ENCODE assay signal across 10 cellular contexts in genomic region chr2:19746611-19747309, GRCh38.
DNase-seq lines count a peak whose midpoint lies in the region; ATAC-seq and TF ChIP-seq lines count a peak whose summit lies in the region.
"Had no signal": no experiment of that assay in that cellular context is flagged by ENCODE, and none has a peak within 500 bp of the region (broad histone marks: within the 10 kb centered on the region; RNA-seq: fewer than 3 reads in every experiment).

No MANE protein-coding gene starts in this region.

- peak; percentile 17 for DNase-seq in activated naive CD4-positive, alpha-beta T cell treated with anti-CD3 and anti-CD28 coated beads for 36 hours
- no peak for DNase-seq in activated naive CD4-positive, alpha-beta T cell treated with anti-CD3 and anti-CD28 coated beads, Interleukin-2, amount 10 ng/mL, durations not matched to agents 7 days and 5 days
- DNase-seq in glutamatergic neuron (peak; percentile 73), type B pancreatic cell (ENCODE audit: extremely low spot score, unreplicated experiment) (no peak)
- DNase-seq in activated T-helper 1 cell treated with anti-CD3 and anti-CD28 coated beads, Interleukin-12 subunit alpha, Interleukin-12 subunit beta, Interleukin-2, Interleukin-4 antibody, amounts not matched to agents 30 ng/mL and 10 ng/mL and 1 ng/mL, durations not matched to agents 14 hours and 24 hours and 36 hours (ENCODE audit: low spot score): no peak

- intact Hi-C loops in activated naive CD4-positive, alpha-beta T cell treated with anti-CD3 and anti-CD28 coated beads for 36 hours (cut with micrococcal nuclease): loop anchor here (10.0 kb wide), 1 partner anchor 382 kb away; no protein-coding TSS in a partner anchor
- intact Hi-C loops in activated T-helper 1 cell treated with anti-CD3 and anti-CD28 coated beads, Interleukin-12 subunit alpha, Interleukin-12 subunit beta, Interleukin-2, Interleukin-4 antibody, amounts not matched to agents 30 ng/mL and 10 ng/mL and 1 ng/mL, durations not matched to agents 14 hours and 24 hours and 36 hours (cut with micrococcal nuclease): no loop called here

- H3K27ac ChIP-seq in OCI-LY3 (ENCODE audit: low read length): no peak overlapping the region

- H3K27ac Mint-ChIP-seq in activated naive CD4-positive, alpha-beta T cell treated with anti-CD3 and anti-CD28 coated beads for 36 hours: no peak overlapping the region
- no peak overlapping the region for H3K27ac Mint-ChIP-seq in activated naive CD4-positive, alpha-beta T cell treated with anti-CD3 and anti-CD28 coated beads, Interleukin-2, amount 10 ng/mL, durations not matched to agents 7 days and 5 days
- H3K27ac Mint-ChIP-seq in glutamatergic neuron (ENCODE audit: unreplicated experiment) (no peak overlapping the region), type B pancreatic cell (no peak overlapping the region)
- H3K27ac Mint-ChIP-seq in activated T-helper 1 cell treated with anti-CD3 and anti-CD28 coated beads, Interleukin-12 subunit alpha, Interleukin-12 subunit beta, Interleukin-2, Interleukin-4 antibody, amounts not matched to agents 30 ng/mL and 10 ng/mL and 1 ng/mL, durations not matched to agents 14 hours and 24 hours and 36 hours: no peak overlapping the region
- H3K27ac Mint-ChIP-seq: activated naive CD8-positive, alpha-beta T cell; IgD-negative memory B cell had no signal

- no peak overlapping the region for H3K4me3 Mint-ChIP-seq in activated naive CD4-positive, alpha-beta T cell treated with anti-CD3 and anti-CD28 coated beads for 36 hours
- H3K4me3 Mint-ChIP-seq in activated naive CD4-positive, alpha-beta T cell treated with anti-CD3 and anti-CD28 coated beads, Interleukin-2, amount 10 ng/mL, durations not matched to agents 7 days and 5 days: no peak overlapping the region
- H3K4me3 Mint-ChIP-seq in glutamatergic neuron (ENCODE audit: unreplicated experiment) (no peak overlapping the region), type B pancreatic cell (no peak overlapping the region)
- no peak overlapping the region for H3K4me3 Mint-ChIP-seq in activated T-helper 1 cell treated with anti-CD3 and anti-CD28 coated beads, Interleukin-12 subunit alpha, Interleukin-12 subunit beta, Interleukin-2, Interleukin-4 antibody, amounts not matched to agents 30 ng/mL and 10 ng/mL and 1 ng/mL, durations not matched to agents 14 hours and 24 hours and 36 hours
- H3K4me3 Mint-ChIP-seq: activated naive CD8-positive, alpha-beta T cell; IgD-negative memory B cell had no signal

- peak; percentile 45 for TF ChIP-seq CTCF in OCI-LY3 (IDR thresholded peaks at IDR 0.05; ENCODE audit: low read depth, low read length)
- peak; percentile 14 for TF ChIP-seq CTCF in glutamatergic neuron (IDR thresholded peaks at IDR 0.05; ENCODE audit: partially characterized antibody, unreplicated experiment)
- TF ChIP-seq CTCF in type B pancreatic cell (conservative IDR thresholded peaks at IDR 0.05): peak; percentile 68

- no peaks in the 10 kb centered on the region for H3K79me2 ChIP-seq in OCI-LY3 (ENCODE audit: low read length)

- peaks cover 7% of the 10 kb centered on the region for H3K27me3 Mint-ChIP-seq in activated naive CD4-positive, alpha-beta T cell treated with anti-CD3 and anti-CD28 coated beads for 36 hours (ENCODE audit: low read depth)
- peaks cover 3% of the 10 kb centered on the region for H3K27me3 Mint-ChIP-seq in activated naive CD4-positive, alpha-beta T cell treated with anti-CD3 and anti-CD28 coated beads, Interleukin-2, amount 10 ng/mL, durations not matched to agents 7 days and 5 days
- H3K27me3 Mint-ChIP-seq in glutamatergic neuron (ENCODE audit: unreplicated experiment): peaks cover 6% of the 10 kb centered on the region
- peaks cover 19% of the 10 kb centered on the region for H3K27me3 Mint-ChIP-seq in type B pancreatic cell
- H3K27me3 Mint-ChIP-seq in activated T-helper 1 cell treated with anti-CD3 and anti-CD28 coated beads, Interleukin-12 subunit alpha, Interleukin-12 subunit beta, Interleukin-2, Interleukin-4 antibody, amounts not matched to agents 30 ng/mL and 10 ng/mL and 1 ng/mL, durations not matched to agents 14 hours and 24 hours and 36 hours (ENCODE audit: insufficient read depth): no peaks in the 10 kb centered on the region
- H3K27me3 Mint-ChIP-seq: activated naive CD8-positive, alpha-beta T cell had no signal

- H3K4me3 ChIP-seq in OCI-LY3 (ENCODE audit: low read length): no peak overlapping the region

- H3K9ac ChIP-seq in OCI-LY3 (ENCODE audit: low read length): no peak overlapping the region

- ATAC-seq in HG02571 (IDR thresholded peaks at IDR 0.05; ENCODE audit: unreplicated experiment) (no peak), HG02588 (IDR thresholded peaks at IDR 0.05; ENCODE audit: unreplicated experiment) (no peak)

- H3K4me2 ChIP-seq in OCI-LY3 (ENCODE audit: low read length): no peak overlapping the region

- CTCF ChIA-PET in activated naive CD4-positive, alpha-beta T cell treated with anti-CD3 and anti-CD28 coated beads for 36 hours (lab: Charles Lee): no interaction called here
- CTCF ChIA-PET in activated naive CD4-positive, alpha-beta T cell treated with anti-CD3 and anti-CD28 coated beads, Interleukin-2, amount 10 ng/mL, durations not matched to agents 7 days and 5 days (lab: Charles Lee): no interaction called here

- H3K9me3 Mint-ChIP-seq in activated naive CD4-positive, alpha-beta T cell treated with anti-CD3 and anti-CD28 coated beads for 36 hours: no peaks in the 10 kb centered on the region
- no peaks in the 10 kb centered on the region for H3K9me3 Mint-ChIP-seq in activated naive CD4-positive, alpha-beta T cell treated with anti-CD3 and anti-CD28 coated beads, Interleukin-2, amount 10 ng/mL, durations not matched to agents 7 days and 5 days
- peaks cover 5% of the 10 kb centered on the region for H3K9me3 Mint-ChIP-seq in glutamatergic neuron (ENCODE audit: unreplicated experiment)
- H3K9me3 Mint-ChIP-seq in type B pancreatic cell: no peaks in the 10 kb centered on the region
- no peaks in the 10 kb centered on the region for H3K9me3 Mint-ChIP-seq in activated T-helper 1 cell treated with anti-CD3 and anti-CD28 coated beads, Interleukin-12 subunit alpha, Interleukin-12 subunit beta, Interleukin-2, Interleukin-4 antibody, amounts not matched to agents 30 ng/mL and 10 ng/mL and 1 ng/mL, durations not matched to agents 14 hours and 24 hours and 36 hours
- H3K9me3 Mint-ChIP-seq: IgD-negative memory B cell had no signal

- no peaks in the 10 kb centered on the region for H3K9me3 ChIP-seq in OCI-LY3 (ENCODE audit: insufficient read depth, low read length)

- H3K4me1 ChIP-seq in OCI-LY3 (ENCODE audit: low read length): 0 out of 2 replicates have a peak, but pooled peaks cover 6% of the 10 kb centered on the region

- H3K36me3 ChIP-seq in OCI-LY3 (replicated peaks; ENCODE audit: low read depth, low read length): no peaks in the 10 kb centered on the region

- no peaks in the 10 kb centered on the region for H4K20me1 ChIP-seq in OCI-LY3 (ENCODE audit: insufficient read depth, low read length)

- no peaks in the 10 kb centered on the region for H3K4me1 Mint-ChIP-seq in activated naive CD4-positive, alpha-beta T cell treated with anti-CD3 and anti-CD28 coated beads for 36 hours (ENCODE audit: low read depth)
- H3K4me1 Mint-ChIP-seq in activated naive CD4-positive, alpha-beta T cell treated with anti-CD3 and anti-CD28 coated beads, Interleukin-2, amount 10 ng/mL, durations not matched to agents 7 days and 5 days: no peaks in the 10 kb centered on the region
- H3K4me1 Mint-ChIP-seq in glutamatergic neuron (ENCODE audit: low read depth, unreplicated experiment) (no peaks in the 10 kb centered on the region), type B pancreatic cell (ENCODE audit: unreplicated experiment) (peaks cover 12% of the 10 kb centered on the region)
- no peaks in the 10 kb centered on the region for H3K4me1 Mint-ChIP-seq in activated T-helper 1 cell treated with anti-CD3 and anti-CD28 coated beads, Interleukin-12 subunit alpha, Interleukin-12 subunit beta, Interleukin-2, Interleukin-4 antibody, amounts not matched to agents 30 ng/mL and 10 ng/mL and 1 ng/mL, durations not matched to agents 14 hours and 24 hours and 36 hours (ENCODE audit: low read depth)

- no peak overlapping the region; the same call in 1 of the 2 replicates for H2AFZ ChIP-seq in OCI-LY3 (ENCODE audit: low read depth, low read length)

- no peaks in the 10 kb centered on the region for H3K27me3 ChIP-seq in OCI-LY3 (ENCODE audit: low read depth, low read length)

- no peaks in the 10 kb centered on the region for H3K36me3 Mint-ChIP-seq in activated naive CD4-positive, alpha-beta T cell treated with anti-CD3 and anti-CD28 coated beads for 36 hours (ENCODE audit: low read depth)
- H3K36me3 Mint-ChIP-seq in activated naive CD4-positive, alpha-beta T cell treated with anti-CD3 and anti-CD28 coated beads, Interleukin-2, amount 10 ng/mL, durations not matched to agents 7 days and 5 days: no peaks in the 10 kb centered on the region
- H3K36me3 Mint-ChIP-seq in glutamatergic neuron (ENCODE audit: unreplicated experiment) (no peaks in the 10 kb centered on the region), type B pancreatic cell (no peaks in the 10 kb centered on the region)
- H3K36me3 Mint-ChIP-seq in activated T-helper 1 cell treated with anti-CD3 and anti-CD28 coated beads, Interleukin-12 subunit alpha, Interleukin-12 subunit beta, Interleukin-2, Interleukin-4 antibody, amounts not matched to agents 30 ng/mL and 10 ng/mL and 1 ng/mL, durations not matched to agents 14 hours and 24 hours and 36 hours (ENCODE audit: low read depth): no peaks in the 10 kb centered on the region
- H3K36me3 Mint-ChIP-seq: activated naive CD8-positive, alpha-beta T cell had no signal

Comparison
In these comparisons a context has a peak if more than half of its experiments do, and no peak if none do; other contexts are left out.
1. DNase-seq: peak in activated naive CD4-positive, alpha-beta T cell treated with anti-CD3 and anti-CD28 coated beads for 36 hours (single experiment) and glutamatergic neuron (single experiment); none in activated naive CD4-positive, alpha-beta T cell treated with anti-CD3 and anti-CD28 coated beads, Interleukin-2, amount 10 ng/mL, durations not matched to agents 7 days and 5 days (single experiment), type B pancreatic cell (single experiment) and activated T-helper 1 cell treated with anti-CD3 and anti-CD28 coated beads, Interleukin-12 subunit alpha, Interleukin-12 subunit beta, Interleukin-2, Interleukin-4 antibody, amounts not matched to agents 30 ng/mL and 10 ng/mL and 1 ng/mL, durations not matched to agents 14 hours and 24 hours and 36 hours (single experiment).
2. CTCF ChIP-seq: peak in every context shown above with its lines; median percentile 68 in type B pancreatic cell; 45 in OCI-LY3; 14 in glutamatergic neuron.